In the genomic region with DNA sequence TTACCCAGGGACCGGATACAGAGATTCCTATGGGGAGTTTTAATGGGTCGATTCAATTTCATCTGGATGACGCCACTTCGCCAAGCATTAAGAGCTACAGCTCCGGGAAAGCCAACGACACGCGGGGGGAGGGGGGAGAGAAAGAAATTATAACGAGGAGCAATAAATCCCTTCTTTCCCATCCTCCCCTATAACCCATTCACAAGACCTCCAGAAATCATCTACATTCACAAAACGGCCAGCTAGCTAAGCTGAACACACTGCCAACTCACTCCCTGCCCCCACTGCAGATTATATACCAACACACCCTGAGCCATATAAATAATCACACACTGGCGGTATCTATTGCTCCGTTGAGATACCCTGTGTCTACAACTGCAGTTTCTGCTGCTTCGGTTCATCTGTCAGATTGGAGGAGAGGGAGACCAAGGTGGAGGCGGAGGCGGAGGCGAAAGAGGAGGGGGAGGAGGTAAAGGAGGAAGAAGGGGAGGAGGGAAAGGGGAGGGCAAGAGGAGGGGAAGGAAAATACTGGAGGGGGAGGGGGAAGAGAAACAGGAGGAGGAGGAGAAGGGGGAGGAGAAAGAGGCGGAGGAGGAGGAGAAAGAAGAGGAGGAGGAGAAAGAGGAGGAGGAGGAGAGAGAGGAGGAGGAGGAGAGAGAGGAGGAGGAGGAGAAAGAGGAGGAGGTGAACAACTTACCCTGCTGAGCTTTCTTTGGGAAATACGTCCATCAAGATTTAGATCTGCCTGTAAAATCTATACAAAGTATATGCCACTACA, we compare ENCODE assay signal across 8 cellular contexts.
DNase-seq lines count a peak whose midpoint lies in the region; ATAC-seq lines count a peak whose summit lies in the region.

No MANE protein-coding gene starts in this region.

- in situ Hi-C loops in HAP-1 (cut with MboI; ENCODE audit: low sequenced_read_pairs) (no loop called here), T47D (cut with HindIII; ENCODE audit: low pct_unique_long_range_greater_than_20kb, low sequenced_read_pairs) (no loop called here)

- no peak for ATAC-seq in GM21526 (IDR thresholded peaks at IDR 0.05; ENCODE audit: low FRiP score, unreplicated experiment)

- no peaks in the 10 kb centered on the region for H3K36me3 ChIP-seq in HAP-1 (replicated peaks)
- H3K36me3 ChIP-seq in skeletal muscle tissue (ENCODE audit: control insufficient read depth in 3 of 3, insufficient read depth in 3 of 3, low read length in 3 of 3) = no peaks in the 10 kb centered on the region

- H3K4me1 ChIP-seq in HAP-1 (peaks cover 47% of the 10 kb centered on the region), skeletal muscle tissue (ENCODE audit: control insufficient read depth in 3 of 3, insufficient read depth in 3 of 3, low read length in 3 of 3) (peaks cover 3 to 5% (median 3%) of the 10 kb centered on the region in 3 donors)

- H3K27ac ChIP-seq in skeletal muscle tissue (ENCODE audit: low read depth, low read length) = peak overlapping the region; percentile 58

- H3K4me3 ChIP-seq in HAP-1 (peak overlapping the region; percentile 37), skeletal muscle tissue (ENCODE audit: low read length in 3 of 3) (peak overlapping the region; percentile 61 to 78 (median 72))

- DNase-seq in AG08396 (ENCODE audit: low spot score) = peak; percentile 22
- DNase-seq in HAP-1 (ENCODE audit: low spot score in 2 of 2) = peak; percentile 85 to 90
- DNase-seq in RPMI7951 (ENCODE audit: low read depth) = peak; percentile 90
- DNase-seq in T47D (ENCODE audit: low read depth in 1 of 2, low spot score in 1 of 2) = peak; percentile 7 to 92
- peak; percentile 62 for DNase-seq in iPS-NIHi11 (ENCODE audit: low spot score)
- DNase-seq in mesenteric fat pad (ENCODE audit: low spot score) = no peak

- no peaks in the 10 kb centered on the region for H3K27me3 ChIP-seq in HAP-1 (ENCODE audit: low read depth)
- no peaks in the 10 kb centered on the region for H3K27me3 ChIP-seq in skeletal muscle tissue (ENCODE audit: control insufficient read depth in 3 of 3, insufficient read depth in 3 of 3, low read length in 3 of 3)

- peak overlapping the region; percentile 63 to 72 (median 66) for H3K9ac ChIP-seq in skeletal muscle tissue (ENCODE audit: low read depth in 1 of 3, low read length in 3 of 3)

- no peaks in the 10 kb centered on the region for H3K9me3 ChIP-seq in HAP-1
- H3K9me3 ChIP-seq in skeletal muscle tissue (ENCODE audit: control insufficient read depth in 3 of 3, low read length in 3 of 3) = no peaks in the 10 kb centered on the region
